6 cellular contexts compared by ENCODE assay signal in genomic region chrX:49155900-49156837, GRCh38. TPM values are rescaled to one million over a fixed set of nuclear protein-coding genes. Genes with fewer than 3 reads are reported as not detected.
DNase-seq lines count a peak whose midpoint lies in the region; ATAC-seq and TF ChIP-seq lines count a peak whose summit lies in the region.

No MANE protein-coding gene starts in this region.

- H2BK5ac ChIP-seq in IMR-90 (ENCODE audit: low read depth, low read length, poor library complexity, severe bottlenecking) = peak overlapping the region; percentile 100

- dilution Hi-C loops in IMR-90 (cut with HindIII; ENCODE audit: low sequenced_read_pairs, unreplicated experiment) = no loop called here

- H2BK20ac ChIP-seq in IMR-90 (ENCODE audit: low read depth, low read length) = no peak overlapping the region

- peak overlapping the region; percentile 94 for H3K4me2 ChIP-seq in IMR-90 (ENCODE audit: low read depth, low read length)

- peak; percentile 26; the same call in 1 of the 2 replicates for TF ChIP-seq RAD21 in IMR-90 (IDR thresholded peaks at IDR 0.05; ENCODE audit: low read length)

- no TSS peak for BruUV-seq in IMR-90 (replicated peaks; lab: Mats Ljungman, UMichigan)

- 37% methylated on average over 19 of the region's 65 CpGs; no CpG with 5 or more reads in 1 of the 2 experiments for WGBS in IMR-90 (ENCODE audit: extremely low coverage in 2 of 2, insufficient read length in 1 of 2), 2 experiments
- 1% methylated on average over 62 of the region's 65 CpGs for WGBS in urinary bladder

- H3K18ac ChIP-seq in IMR-90 (ENCODE audit: low read depth, low read length) = peak overlapping the region; percentile 99

- TF ChIP-seq CTCF in IMR-90 (conservative IDR thresholded peaks at IDR 0.05; ENCODE audit: low read depth, low read length) = peak; percentile 71

- H3K4me3 ChIP-seq in IMR-90 (ENCODE audit: insufficient read depth, low read depth, low read length) (peak overlapping the region; percentile 71), urinary bladder (ENCODE audit: low read depth, low read length) (peak overlapping the region; percentile 54)

- H3K4me1 ChIP-seq in IMR-90 (ENCODE audit: control insufficient read depth, insufficient read depth, low read length) (peaks cover 6% of the 10 kb centered on the region), urinary bladder (ENCODE audit: insufficient read depth) (no peaks in the 10 kb centered on the region)

- H3K56ac ChIP-seq in IMR-90 (ENCODE audit: extremely low read depth, insufficient read depth, low read length) = peak overlapping the region; percentile 94

- ATAC-seq in GM19035 (IDR thresholded peaks at IDR 0.05; ENCODE audit: unreplicated experiment) (peak; percentile 91), IMR-90 (ENCODE audit: low read depth) (peak; percentile 94)

- DNase-seq in IMR-90 (peak; percentile 85), T follicular helper cell (ENCODE audit: low read depth) (peak; percentile 76), cerebellum (ENCODE audit: low spot score) (peak; percentile 85), myocyte (ENCODE audit: low read depth) (peak; percentile 83)

- H2AFZ ChIP-seq in IMR-90 (replicated peaks; ENCODE audit: low read length, poor library complexity) = peak overlapping the region; percentile 90

- peak; percentile 63; the same call in 1 of the 2 replicates for TF ChIP-seq POLR2A in IMR-90 (IDR thresholded peaks at IDR 0.05; ENCODE audit: low read depth, low read length)

- H3K9me1 ChIP-seq in IMR-90 (ENCODE audit: insufficient read depth, low read length) = no peaks in the 10 kb centered on the region

- peak overlapping the region; percentile 99 for H4K5ac ChIP-seq in IMR-90 (ENCODE audit: low read depth, low read length)

- peak overlapping the region; percentile 89 for H2AK5ac ChIP-seq in IMR-90 (ENCODE audit: low read depth, low read length)

- POLR2A ChIA-PET in IMR-90 (lab: Charles Lee; ENCODE audit: unreplicated experiment) = interaction anchor here (0.8 to 1.0 kb wide), 2 partner anchors 11 kb away, joined by 3 to 4 read pairs; no protein-coding TSS in a partner anchor

- H2BK15ac ChIP-seq in IMR-90 (ENCODE audit: low read depth, low read length) = peak overlapping the region; percentile 62; the same call in 1 of the 3 replicates

- H3K4ac ChIP-seq in IMR-90 (ENCODE audit: low read depth, low read length) = peak overlapping the region; percentile 99

- no peaks in the 10 kb centered on the region; a peak in 1 of 4 replicates for H3K79me1 ChIP-seq in IMR-90 (ENCODE audit: low read depth in 1 of 2, low read length in 2 of 2)

- intact Hi-C loops in IMR-90 (cut with micrococcal nuclease) = no loop called here

- in situ Hi-C loops in IMR-90 (cut with MboI; ENCODE audit: low sequenced_read_pairs) = no loop called here

- peak overlapping the region; percentile 70 for H2BK120ac ChIP-seq in IMR-90 (ENCODE audit: low read depth, low read length)

- H3K27me3 ChIP-seq in IMR-90 (ENCODE audit: control insufficient read depth, insufficient read depth, low read length) = no peaks in the 10 kb centered on the region; the same call in 1 of the 2 replicates

- H3K23ac ChIP-seq in IMR-90 (ENCODE audit: low read depth, low read length) = peak overlapping the region; percentile 99

- peak overlapping the region; percentile 97 to 99 for H4K8ac ChIP-seq in IMR-90 (ENCODE audit: low read depth in 2 of 2, low read length in 2 of 2)

- peak overlapping the region; percentile 100 for H3K9ac ChIP-seq in IMR-90 (ENCODE audit: low read depth, low read length)

- CTCF ChIA-PET in IMR-90 (lab: Yijun Ruan, JAX) = interaction anchor here (0.6 to 0.7 kb wide), 3 partner anchors 11 to 28 kb away, joined by 3 read pairs; no protein-coding TSS in a partner anchor

- peak overlapping the region; percentile 93 for H3K14ac ChIP-seq in IMR-90 (replicated peaks; ENCODE audit: low read depth, low read length)

- H3K36me3 ChIP-seq in IMR-90 (ENCODE audit: control insufficient read depth, insufficient read depth, low read length) (no peaks in the 10 kb centered on the region), urinary bladder (ENCODE audit: insufficient read depth) (no peaks in the 10 kb centered on the region)

- no peaks in the 10 kb centered on the region for H3K9me3 ChIP-seq in IMR-90 (ENCODE audit: control insufficient read depth, insufficient read depth, low read length)

- no peaks in the 10 kb centered on the region for H4K20me1 ChIP-seq in IMR-90 (ENCODE audit: insufficient read depth, low read length)

- H2AK9ac ChIP-seq in IMR-90 (replicated peaks; ENCODE audit: low read depth, low read length, poor library complexity) = peak overlapping the region; percentile 98

- peak overlapping the region; percentile 91 for H4K91ac ChIP-seq in IMR-90 (ENCODE audit: insufficient read depth, low read depth, low read length)

- H3K27ac ChIP-seq in IMR-90 (ENCODE audit: insufficient read depth, low read length) (peak overlapping the region; percentile 100), urinary bladder (ENCODE audit: low read depth) (peak overlapping the region; percentile 98)

TF ChIP-seq in IMR-90, 13 proteins besides CTCF, POLR2A, EP300 and RAD21 (continues in another document):
- TF ChIP-seq BHLHE40 (IDR thresholded peaks at IDR 0.05; ENCODE audit: low read depth, low read length) (no peak), SMC3 (IDR thresholded peaks at IDR 0.05; ENCODE audit: low read depth, low read length) (peak; percentile 36), MAFK (IDR thresholded peaks at IDR 0.05; ENCODE audit: low read depth, low read length) (no peak), RCOR1 (IDR thresholded peaks at IDR 0.05; ENCODE audit: insufficient replicate concordance, low read length) (no peak), NFE2L2 (IDR thresholded peaks at IDR 0.05; ENCODE audit: low read depth, low read length) (no peak), FOS (IDR thresholded peaks at IDR 0.05; ENCODE audit: low read depth, low read length) (peak; percentile 14; the same call in 1 of the 2 replicates), MXI1 (IDR thresholded peaks at IDR 0.05; ENCODE audit: borderline replicate concordance, low read depth, low read length) (no peak), CEBPB (IDR thresholded peaks at IDR 0.05; ENCODE audit: low read depth, low read length) (no peak), MAZ (IDR thresholded peaks at IDR 0.05; ENCODE audit: borderline replicate concordance, low read depth, low read length) (peak; percentile 78; the same call in 1 of the 2 replicates), RFX5 (IDR thresholded peaks at IDR 0.05; ENCODE audit: low read depth, low read length) (no peak), CHD1 (IDR thresholded peaks at IDR 0.05; ENCODE audit: low read depth, low read length) (no peak)
- TF ChIP-seq, protein P1, sequence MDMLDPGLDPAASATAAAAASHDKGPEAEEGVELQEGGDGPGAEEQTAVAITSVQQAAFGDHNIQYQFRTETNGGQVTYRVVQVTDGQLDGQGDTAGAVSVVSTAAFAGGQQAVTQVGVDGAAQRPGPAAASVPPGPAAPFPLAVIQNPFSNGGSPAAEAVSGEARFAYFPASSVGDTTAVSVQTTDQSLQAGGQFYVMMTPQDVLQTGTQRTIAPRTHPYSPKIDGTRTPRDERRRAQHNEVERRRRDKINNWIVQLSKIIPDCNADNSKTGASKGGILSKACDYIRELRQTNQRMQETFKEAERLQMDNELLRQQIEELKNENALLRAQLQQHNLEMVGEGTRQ (IDR thresholded peaks at IDR 0.05; ENCODE audit: low read depth, low read length) = no peak

RNA-seq across cellular contexts. Expression of gene MAGIX, which starts 6.4 kb away (rescaled TPM):
- 0.56 and 0.72 TPM in 2 replicates for total RNA-seq in IMR-90 (2012; rRNA removed)
- polyA plus RNA-seq in IMR-90 (2012; rRNA removed) = 1.0 and 1.1 TPM in 2 replicates
- polyA plus RNA-seq in IMR-90 (2012; cell fraction: cytosol; rRNA removed) = 0.68 and 1.5 TPM in 2 replicates
- polyA plus RNA-seq in IMR-90 (2012; cell fraction: nucleus; rRNA removed; ENCODE audit: low replicate concordance) = 1.5 and 2.2 TPM in 2 replicates
- total RNA-seq in cerebellum = 1.4 TPM
- 4.8 and 6.6 TPM in 2 replicates for total RNA-seq in myocyte
- 2.9 TPM for polyA plus RNA-seq in myocyte (2012)
- total RNA-seq in urinary bladder = 1.9 TPM
- polyA plus RNA-seq in urinary bladder = 4.0 TPM

RNA-seq across cellular contexts. Expression of gene PLP2, which starts 15.5 kb away (rescaled TPM):
- total RNA-seq in IMR-90 (2012; rRNA removed) = 22.6 and 29.2 TPM in 2 replicates
- polyA plus RNA-seq in IMR-90 (2012; rRNA removed) = 149 and 156 TPM in 2 replicates
- polyA plus RNA-seq in IMR-90 (2012; cell fraction: cytosol; rRNA removed) = 125 and 134 TPM in 2 replicates
- polyA plus RNA-seq in IMR-90 (2012; cell fraction: nucleus; rRNA removed; ENCODE audit: low replicate concordance) = 31.7 and 42.9 TPM in 2 replicates
- 2.0 TPM for total RNA-seq in cerebellum
- 48.7 and 68.3 TPM in 2 replicates for total RNA-seq in myocyte
- polyA plus RNA-seq in myocyte (2012) = 94.6 TPM
- total RNA-seq in urinary bladder = 18.2 TPM
- 299 TPM for polyA plus RNA-seq in urinary bladder

RNA-seq across cellular contexts. Expression of gene PRICKLE3, which starts 30.0 kb away (rescaled TPM):
- total RNA-seq in IMR-90 (2012; rRNA removed) (3.1 and 3.4 TPM in 2 replicates), cerebellum (1.2 TPM), myocyte (6.6 TPM in 2 replicates), urinary bladder (4.7 TPM)
- polyA plus RNA-seq in IMR-90 (2012; rRNA removed) (6.4 and 6.8 TPM in 2 replicates), urinary bladder (15.2 TPM)
- polyA plus RNA-seq in IMR-90 (2012; cell fraction: cytosol; rRNA removed) = 4.0 and 7.7 TPM in 2 replicates
- 21.5 and 50.0 TPM in 2 replicates for polyA plus RNA-seq in IMR-90 (2012; cell fraction: nucleus; rRNA removed; ENCODE audit: low replicate concordance)
- 8.8 TPM for polyA plus RNA-seq in myocyte (2012)

RNA-seq across cellular contexts. Expression of gene GPKOW, which starts 32.6 kb away (rescaled TPM):
- total RNA-seq in IMR-90 (2012; rRNA removed) = 17.5 and 19.7 TPM in 2 replicates
- polyA plus RNA-seq in IMR-90 (2012; rRNA removed) = 23.7 and 25.7 TPM in 2 replicates
- 21.9 and 22.0 TPM in 2 replicates for polyA plus RNA-seq in IMR-90 (2012; cell fraction: cytosol; rRNA removed)
- polyA plus RNA-seq in IMR-90 (2012; cell fraction: nucleus; rRNA removed; ENCODE audit: low replicate concordance) = 10.7 and 12.6 TPM in 2 replicates
- 13.2 TPM for total RNA-seq in cerebellum
- 23.9 and 26.7 TPM in 2 replicates for total RNA-seq in myocyte
- 28.1 TPM for polyA plus RNA-seq in myocyte (2012)
- total RNA-seq in urinary bladder = 15.1 TPM
- polyA plus RNA-seq in urinary bladder = 27.2 TPM

RNA-seq across cellular contexts. Expression of gene SYP, which starts 43.8 kb away (rescaled TPM):
- total RNA-seq in IMR-90 (2012; rRNA removed) = under 0.01 TPM in 1 of 2 replicates, not detected in the other
- polyA plus RNA-seq in IMR-90 (2012; rRNA removed) = 0.05 and 0.06 TPM in 2 replicates
- polyA plus RNA-seq in IMR-90 (2012; cell fraction: cytosol; rRNA removed) = 0.02 and 0.08 TPM in 2 replicates
- polyA plus RNA-seq in IMR-90 (2012; cell fraction: nucleus; rRNA removed; ENCODE audit: low replicate concordance) = 0.09 and 0.16 TPM in 2 replicates
- total RNA-seq in cerebellum = 85.9 TPM
- total RNA-seq in myocyte = 1.8 TPM in 2 replicates
- polyA plus RNA-seq in myocyte (2012) = 2.4 TPM
- 4.7 TPM for total RNA-seq in urinary bladder
- polyA plus RNA-seq in urinary bladder = 8.3 TPM

Comparison
In these comparisons a context has a peak if more than half of its experiments do, and no peak if none do; other contexts are left out.
1. Peak in every context shown above with its lines: DNase-seq, ATAC-seq, H3K4me3 ChIP-seq and H3K27ac ChIP-seq.